In genomic region chr1:59520194-59520593, GRCh38 we compare ENCODE assay signal across 14 cellular contexts.
DNase-seq lines count a peak whose midpoint lies in the region; ATAC-seq and TF ChIP-seq lines count a peak whose summit lies in the region.
"Had no signal": no experiment of that assay in that cellular context is flagged by ENCODE, and none has a peak within 500 bp of the region (broad histone marks: within the 10 kb centered on the region; RNA-seq: fewer than 3 reads in every experiment).

No MANE protein-coding gene starts in this region.

- H2BK12ac ChIP-seq in mesenchymal stem cell (ENCODE audit: low read length in 2 of 2): no peak overlapping the region

- H3K9me3 ChIP-seq in mesenchymal stem cell (ENCODE audit: control insufficient read depth, low read length): no peaks in the 10 kb centered on the region
- H3K9me3 ChIP-seq in testis: no peaks in the 10 kb centered on the region
- H3K9me3 ChIP-seq: BE2C had no signal

- no peaks in the 10 kb centered on the region for H3K27me3 ChIP-seq in mesenchymal stem cell (ENCODE audit: control insufficient read depth in 1 of 2, insufficient read depth in 1 of 2, low read length in 2 of 2)
- H3K27me3 ChIP-seq in testis: no peaks in the 10 kb centered on the region
- no peaks in the 10 kb centered on the region for H3K27me3 ChIP-seq in dorsolateral prefrontal cortex
- H3K27me3 ChIP-seq: BE2C had no signal

- DNase-seq in HCEC 1CT (peak; percentile 14), cardiac fibroblast (ENCODE audit: low read depth in 2 of 2) (peak; percentile 52 to 63), mesenchymal stem cell (no peak), testis (peak; percentile 66), NCI-H2196 treated with DMSO at 0.1 percent for 48 hours (lab: John Stamatoyannopoulos, UW; ENCODE audit: unreplicated experiment) (no peak), dorsolateral prefrontal cortex (no peak), NCI-H146 treated with DMSO at 0.1 percent for 48 hours (lab: John Stamatoyannopoulos, UW; ENCODE audit: unreplicated experiment) (no peak)
- DNase-seq: activated CD4-positive, CD25-positive, alpha-beta regulatory T cell; BE2C; dermis blood vessel endothelial cell; NCI-H1417; T-helper 17 cell had no signal

- H3K4me2 ChIP-seq in mesenchymal stem cell (ENCODE audit: low read length, poor library complexity, severe bottlenecking): no peak overlapping the region

- H4K91ac ChIP-seq in mesenchymal stem cell (ENCODE audit: low read length): no peak overlapping the region

- H3K23ac ChIP-seq in mesenchymal stem cell (ENCODE audit: low read length in 2 of 2): no peak overlapping the region

- H3K4me1 ChIP-seq in mesenchymal stem cell (ENCODE audit: control insufficient read depth, insufficient read depth, low read depth, low read length) (peaks cover 8% of the 10 kb centered on the region), testis (peaks cover 39% of the 10 kb centered on the region)
- H3K4me1 ChIP-seq: BE2C had no signal

- no peak overlapping the region for H2BK5ac ChIP-seq in mesenchymal stem cell (ENCODE audit: low read depth, low read length, poor library complexity, severe bottlenecking)

- peak overlapping the region; percentile 71 for H3K9ac ChIP-seq in mesenchymal stem cell (ENCODE audit: low read length)

- intact Hi-C loops in testis (cut with DNase I; ENCODE audit: low total_unique reads) (no loop called here), dorsolateral prefrontal cortex (cut with DNase I) (no loop called here)

- peaks cover 3% of the 10 kb centered on the region in 2 experiments for H3K36me3 ChIP-seq in mesenchymal stem cell (ENCODE audit: control insufficient read depth in 1 of 2, insufficient read depth in 2 of 2, low read depth in 1 of 2, low read length in 2 of 2)
- no peaks in the 10 kb centered on the region for H3K36me3 ChIP-seq in testis (ENCODE audit: low read depth, missing control alignments)
- H3K36me3 ChIP-seq: BE2C had no signal

- H4K8ac ChIP-seq in mesenchymal stem cell (ENCODE audit: low read length): no peak overlapping the region

- H2AK5ac ChIP-seq in mesenchymal stem cell (ENCODE audit: low read length, severe bottlenecking): no peak overlapping the region

- H2AFZ ChIP-seq in mesenchymal stem cell (ENCODE audit: low read depth, low read length): no peak overlapping the region

- no peak overlapping the region for H3K18ac ChIP-seq in mesenchymal stem cell (ENCODE audit: low read depth in 1 of 2, low read length in 2 of 2)

- no peak overlapping the region for H3K4ac ChIP-seq in mesenchymal stem cell (ENCODE audit: low read depth in 1 of 2, low read length in 2 of 2)

- 73% methylated on average over 2 of the region's 3 CpGs for WGBS in mesenchymal stem cell
- whole genome bisulfite sequencing in testis, 2 donors: 42 to 46% methylated on average over 3 of the region's 3 CpGs

- H3K27ac ChIP-seq in mesenchymal stem cell (ENCODE audit: low read length, poor library complexity, severe bottlenecking) (no peak overlapping the region), testis (peak overlapping the region; percentile 63 to 78), dorsolateral prefrontal cortex (peak overlapping the region in 1 of 59 donors; percentile 66)

- no peak for TF ChIP-seq CTCF in cardiac fibroblast (IDR thresholded peaks at IDR 0.05; ENCODE audit: low read depth, low read length)
- TF ChIP-seq CTCF in testis (IDR thresholded peaks at IDR 0.05): no peak
- TF ChIP-seq CTCF in dorsolateral prefrontal cortex (IDR thresholded peaks at IDR 0.05 in 54 of 56, conservative IDR thresholded peaks at IDR 0.05 in 2 of 56; ENCODE audit: low read depth in 1 of 56, partially characterized antibody in 56 of 56): no peak

- H3K4me3 ChIP-seq in cardiac fibroblast (replicated peaks in 1 of 2; ENCODE audit: low read depth in 2 of 2, low read length in 2 of 2) (no peak overlapping the region), mesenchymal stem cell (ENCODE audit: insufficient read depth in 1 of 2, low read depth in 1 of 2, low read length in 2 of 2) (no peak overlapping the region), testis (no peak overlapping the region), dorsolateral prefrontal cortex (no peak overlapping the region)

- no peak for TF ChIP-seq POLR2A in testis (IDR thresholded peaks at IDR 0.05)

- H2BK120ac ChIP-seq in mesenchymal stem cell (ENCODE audit: low read depth, low read length): no peak overlapping the region

- no peak for ATAC-seq in HG02610 (IDR thresholded peaks at IDR 0.05; ENCODE audit: unreplicated experiment)
- ATAC-seq: HCT116, T-helper 17 cell had no signal

- H3K14ac ChIP-seq in mesenchymal stem cell (ENCODE audit: low read length in 2 of 2): no peak overlapping the region

- no peaks in the 10 kb centered on the region for H3K79me1 ChIP-seq in mesenchymal stem cell (replicated peaks; ENCODE audit: low read length, poor library complexity, severe bottlenecking)

- no peak overlapping the region for H2BK15ac ChIP-seq in mesenchymal stem cell (ENCODE audit: low read depth, poor library complexity, severe bottlenecking)

Comparison
In these comparisons a context has a peak if more than half of its experiments do, and no peak if none do; other contexts are left out.
1. DNase-seq: peak in HCEC 1CT (single experiment), cardiac fibroblast (2 of 2) and testis (single experiment); none in mesenchymal stem cell (single experiment), NCI-H2196 treated with DMSO at 0.1 percent for 48 hours (single experiment), dorsolateral prefrontal cortex (0 of 10) and NCI-H146 treated with DMSO at 0.1 percent for 48 hours (single experiment).